15 cellular contexts compared by ENCODE assay signal in the genomic region with DNA sequence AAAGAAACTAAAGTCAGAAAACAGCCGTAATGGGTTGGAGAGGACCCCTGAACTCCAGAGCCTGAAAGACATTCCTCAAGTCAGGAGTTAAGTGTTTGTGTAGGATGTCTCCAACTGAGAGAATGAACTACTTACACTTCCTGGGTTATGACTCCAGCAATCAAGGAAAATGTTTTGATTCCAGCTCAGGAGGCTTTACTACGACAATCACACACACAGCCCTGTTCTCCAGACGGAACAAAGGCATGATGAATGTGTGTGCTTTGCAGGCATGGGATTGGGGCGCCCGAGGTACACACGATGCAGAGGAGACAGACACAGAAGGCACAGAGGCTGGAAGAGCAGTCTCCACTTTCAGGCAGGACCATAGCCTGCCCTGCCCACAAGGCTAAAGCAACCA.
DNase-seq lines count a peak whose midpoint lies in the region; ATAC-seq and TF ChIP-seq lines count a peak whose summit lies in the region.
"Had no signal": no experiment of that assay in that cellular context is flagged by ENCODE, and none has a peak within 500 bp of the region (broad histone marks: within the 10 kb centered on the region; RNA-seq: fewer than 3 reads in every experiment).

No MANE protein-coding gene starts in this region.

- H3K27ac Mint-ChIP-seq in endodermal cell (peak overlapping the region; percentile 22), nephron progenitor cell (peak overlapping the region; percentile 66)
- H3K27ac Mint-ChIP-seq: CD14-positive monocyte had no signal

- in situ Hi-C loops in astrocyte of the spinal cord (cut with HindIII; ENCODE audit: low sequenced_read_pairs), result no loop called here

- no peaks in the 10 kb centered on the region for H3K4me1 ChIP-seq in endodermal cell (ENCODE audit: control insufficient read depth, insufficient read depth, low read length)

- no peaks in the 10 kb centered on the region for H3K9me3 ChIP-seq in endodermal cell (ENCODE audit: control insufficient read depth, low read length)

- H3K9me3 Mint-ChIP-seq in endodermal cell, result no peaks in the 10 kb centered on the region
- no peaks in the 10 kb centered on the region for H3K9me3 Mint-ChIP-seq in nephron progenitor cell
- H3K9me3 Mint-ChIP-seq: CD14-positive monocyte had no signal

- 77 to 93% methylated on average over 3 to 6 of the region's 6 CpGs for WGBS in endodermal cell (ENCODE audit: insufficient coverage in 1 of 2, insufficient read length in 1 of 2), 2 experiments

- H3K4me3 Mint-ChIP-seq in endodermal cell (no peak overlapping the region), nephron progenitor cell (no peak overlapping the region)
- H3K4me3 Mint-ChIP-seq: CD14-positive monocyte had no signal

- DNase-seq in astrocyte of the spinal cord (ENCODE audit: low read depth, low spot score) (peak; percentile 28), endodermal cell (peak; percentile 32), nephron progenitor cell (no peak), smooth muscle cell of the brain vasculature (ENCODE audit: low read depth, low spot score) (peak; percentile 36), NCI-H524 treated with DMSO at 0.1 percent for 48 hours (lab: John Stamatoyannopoulos, UW) (no peak), NCI-H1694 (lab: John Stamatoyannopoulos, UW) (no peak)
- DNase-seq in effector CD8-positive, alpha-beta T cell (lab: John Stamatoyannopoulos, UW), result no peak
- DNase-seq: COR-L47, DMS153, NCI-H146, NCI-H2081 treated with DMSO at 0.1 percent for 48 hours, NCI-H510A treated with DMSO at 0.1 percent for 48 hours had no signal

- H3K27ac ChIP-seq in endodermal cell (ENCODE audit: low read depth, low read length), result no peak overlapping the region
- H3K27ac ChIP-seq: KMS-11 had no signal

- no peak overlapping the region for H3K4me3 ChIP-seq in astrocyte of the spinal cord (ENCODE audit: low read depth, low read length)
- H3K4me3 ChIP-seq in endodermal cell (ENCODE audit: low read length), result no peak overlapping the region

- no peak for TF ChIP-seq CTCF in astrocyte of the spinal cord (IDR thresholded peaks at IDR 0.05; ENCODE audit: low read depth, low read length)
- TF ChIP-seq CTCF in endodermal cell (conservative IDR thresholded peaks at IDR 0.05), result no peak
- no peak for TF ChIP-seq CTCF in nephron progenitor cell (IDR thresholded peaks at IDR 0.05)

- peaks cover 28% of the 10 kb centered on the region for H3K36me3 Mint-ChIP-seq in endodermal cell (ENCODE audit: low read depth)
- peaks cover 4% of the 10 kb centered on the region for H3K36me3 Mint-ChIP-seq in nephron progenitor cell (ENCODE audit: low read depth)
- H3K36me3 Mint-ChIP-seq: CD14-positive monocyte had no signal

- H3K27me3 Mint-ChIP-seq in endodermal cell (ENCODE audit: insufficient read depth) (no peaks in the 10 kb centered on the region), nephron progenitor cell (ENCODE audit: low read depth, poor library complexity) (no peaks in the 10 kb centered on the region)

- peaks cover 68% of the 10 kb centered on the region for H3K36me3 ChIP-seq in endodermal cell (ENCODE audit: control insufficient read depth, insufficient read depth, low read length)

- H3K4me1 Mint-ChIP-seq in endodermal cell (peaks cover 3% of the 10 kb centered on the region), nephron progenitor cell (peaks cover 31% of the 10 kb centered on the region)

- H3K27me3 ChIP-seq in endodermal cell (ENCODE audit: control insufficient read depth, insufficient read depth, low read length, poor library complexity, severe bottlenecking), result no peaks in the 10 kb centered on the region

- no peak for ATAC-seq in HG03457 (IDR thresholded peaks at IDR 0.05; ENCODE audit: unreplicated experiment)

- no peak overlapping the region for H3K9ac ChIP-seq in endodermal cell (ENCODE audit: extremely low read depth, low read length, poor library complexity, severe bottlenecking)
- H3K9ac ChIP-seq: KMS-11 had no signal

Comparison
In these comparisons a context has a peak if more than half of its experiments do, and no peak if none do; other contexts are left out.
1. DNase-seq: peak in astrocyte of the spinal cord (single experiment), endodermal cell (single experiment) and smooth muscle cell of the brain vasculature (single experiment); none in nephron progenitor cell (single experiment), NCI-H524 treated with DMSO at 0.1 percent for 48 hours (single experiment), NCI-H1694 (single experiment) and effector CD8-positive, alpha-beta T cell (single experiment).